In the genomic region with DNA sequence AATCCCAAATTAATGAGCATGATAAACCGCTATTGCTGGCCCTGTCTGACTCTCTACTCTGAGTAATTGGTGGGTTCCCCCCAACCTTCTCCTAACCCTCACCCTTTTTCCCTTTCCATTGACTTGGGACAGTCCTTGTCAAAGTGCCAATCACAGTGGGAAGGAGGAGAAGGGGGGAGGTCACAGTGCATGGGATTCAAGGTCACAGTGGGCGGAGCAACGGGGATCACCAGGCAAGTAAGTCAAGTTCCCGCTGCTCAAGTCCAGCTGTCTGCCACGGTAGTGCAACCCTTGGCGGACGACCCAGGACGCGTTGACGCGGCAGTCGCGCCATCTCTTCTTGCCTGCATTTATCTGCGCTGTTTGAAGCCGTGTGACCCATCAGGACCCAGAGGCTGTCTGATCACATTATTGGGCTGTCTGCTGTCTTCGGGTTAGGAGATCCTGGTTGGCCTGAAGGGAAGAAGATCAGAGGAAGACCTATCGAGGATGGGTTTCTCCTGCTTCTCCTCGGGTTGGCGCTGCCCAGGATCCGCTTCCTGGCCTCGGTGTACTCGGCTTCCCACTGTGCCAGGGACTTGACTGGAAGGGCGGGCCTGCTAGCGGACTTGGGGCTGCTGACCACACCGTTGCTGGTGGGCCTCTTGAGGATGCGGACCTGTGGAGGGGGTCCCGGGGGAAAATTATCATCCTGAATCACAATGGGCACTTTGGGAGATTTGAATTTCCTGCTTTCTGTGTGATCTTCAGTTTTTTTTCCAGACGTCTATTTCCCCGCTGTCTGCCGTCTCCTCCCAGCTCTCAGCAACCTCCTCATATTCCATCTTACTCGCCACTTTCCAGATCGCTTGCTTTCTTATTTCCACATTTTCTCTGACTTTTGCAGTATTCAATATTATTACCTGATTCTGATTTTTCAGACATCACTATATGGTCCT, we compare ENCODE assay signal across 19 cellular contexts. TPM values are rescaled to one million over a fixed set of nuclear protein-coding genes. Genes with fewer than 3 reads are reported as not detected.
DNase-seq lines count a peak whose midpoint lies in the region; ATAC-seq and TF ChIP-seq lines count a peak whose summit lies in the region.
"Had no signal": no experiment of that assay in that cellular context is flagged by ENCODE, and none has a peak within 500 bp of the region (broad histone marks: within the 10 kb centered on the region; RNA-seq: fewer than 3 reads in every experiment).

No MANE protein-coding gene starts in this region.

- peak overlapping the region; percentile 26 for H2AFZ ChIP-seq in mammary epithelial cell (ENCODE audit: low read depth, low read length)

- H3K27me3 Mint-ChIP-seq in Calu3 (ENCODE audit: unreplicated experiment) = no peaks in the 10 kb centered on the region
- H3K27me3 Mint-ChIP-seq: CD4-positive, alpha-beta memory T cell; memory B cell; T-helper 17 cell had no signal

- peak; percentile 44 for ATAC-seq in left lobe of liver
- no peak for ATAC-seq in HG02571 (IDR thresholded peaks at IDR 0.05; ENCODE audit: unreplicated experiment)
- ATAC-seq: gastrocnemius medialis, T-helper 17 cell had no signal

- no peak overlapping the region for H3K4me2 ChIP-seq in mammary epithelial cell (ENCODE audit: insufficient read depth, low read depth, low read length)

- H3K27ac Mint-ChIP-seq in Calu3 (ENCODE audit: unreplicated experiment) = no peak overlapping the region
- H3K27ac Mint-ChIP-seq: memory B cell had no signal

- H4K20me1 ChIP-seq in mammary epithelial cell (ENCODE audit: insufficient read depth, low read length) = no peaks in the 10 kb centered on the region

- 91% methylated on average over 28 of the region's 32 CpGs for WGBS in mammary epithelial cell (ENCODE audit: low coverage, missing lambda C conversion rate)
- WGBS in adrenal gland, 4 donors = 78 to 86% (median 80%) methylated on average over 29 to 32 of the region's 32 CpGs

- no peaks in the 10 kb centered on the region for H3K9me3 ChIP-seq in mammary epithelial cell (replicated peaks; ENCODE audit: insufficient read depth, low read length)
- no peaks in the 10 kb centered on the region for H3K9me3 ChIP-seq in breast epithelium
- H3K9me3 ChIP-seq in adrenal gland (replicated peaks in 1 of 3) = no peaks in the 10 kb centered on the region
- H3K9me3 ChIP-seq: gastrocnemius medialis had no signal

- H3K27ac ChIP-seq in mammary epithelial cell (ENCODE audit: insufficient read depth, low read depth, low read length) = no peak overlapping the region
- peak overlapping the region in 1 of 2 donors; percentile 2 for H3K27ac ChIP-seq in breast epithelium
- peak overlapping the region in 2 of 5 donors; percentile 32 to 40 for H3K27ac ChIP-seq in adrenal gland
- H3K27ac ChIP-seq: coronary artery, gastrocnemius medialis had no signal

- DNase-seq in mammary epithelial cell (no peak), breast epithelium (ENCODE audit: low spot score in 2 of 2) (no peak), adrenal gland (peak in 6 of 7 donors; percentile 27 to 69 (median 47)), left lobe of liver (ENCODE audit: low spot score) (peak; percentile 82), head of caudate nucleus (no peak), Calu3 (no peak)
- no peak for DNase-seq in activated CD4-positive, CD25-positive, alpha-beta regulatory T cell (lab: John Stamatoyannopoulos, UW)
- DNase-seq: activated naive CD4-positive, alpha-beta T cell; CD4-positive, alpha-beta memory T cell; gastrocnemius medialis; NCI-H2081; NCI-H510A treated with DMSO at 0.1 percent for 48 hours; SIG-M5; stimulated activated naive CD4-positive, alpha-beta T cell treated with Interleukin-2 at 50 U/mL for 16 hours; T-helper 17 cell had no signal

- H3K79me2 ChIP-seq in mammary epithelial cell (ENCODE audit: insufficient read depth, low read length) = peaks cover 16% of the 10 kb centered on the region

- no peak for TF ChIP-seq POLR2A in breast epithelium (IDR thresholded peaks at IDR 0.05)
- TF ChIP-seq POLR2A in adrenal gland (IDR thresholded peaks at IDR 0.05) = peak in 1 of 2 donors; percentile 14

- H3K27me3 ChIP-seq in mammary epithelial cell (ENCODE audit: insufficient read depth, low read length) (no peaks in the 10 kb centered on the region), breast epithelium (no peaks in the 10 kb centered on the region), adrenal gland (no peaks in the 10 kb centered on the region)
- H3K27me3 ChIP-seq: gastrocnemius medialis had no signal

- no peak for TF ChIP-seq CTCF in mammary epithelial cell (conservative IDR thresholded peaks at IDR 0.05 in 1 of 2, IDR thresholded peaks at IDR 0.05 in 1 of 2; ENCODE audit: extremely low read depth in 1 of 2, insufficient read depth in 1 of 2, low read depth in 1 of 2, low read length in 2 of 2)
- TF ChIP-seq CTCF in breast epithelium (IDR thresholded peaks at IDR 0.05) = no peak
- TF ChIP-seq CTCF in adrenal gland (IDR thresholded peaks at IDR 0.05) = no peak
- TF ChIP-seq CTCF in Calu3 (IDR thresholded peaks at IDR 0.05; ENCODE audit: unreplicated experiment) = no peak

- peaks cover 22% of the 10 kb centered on the region for H3K4me1 ChIP-seq in mammary epithelial cell (ENCODE audit: insufficient read depth, low read length)
- H3K4me1 ChIP-seq in breast epithelium = no peaks in the 10 kb centered on the region
- H3K4me1 ChIP-seq in adrenal gland (replicated peaks in 1 of 2) = peaks cover 6 to 8% of the 10 kb centered on the region in 2 donors

- intact Hi-C loops in mammary epithelial cell (cut with micrococcal nuclease) = loop anchor here (5.0 kb wide), 1 partner anchor 43 kb away; no protein-coding TSS in a partner anchor
- intact Hi-C loops in breast epithelium (cut with DNase I; ENCODE audit: low total_unique reads) = no loop called here
- intact Hi-C loops in adrenal gland (cut with DNase I) = no loop called here
- intact Hi-C loops in head of caudate nucleus (cut with DNase I) = no loop called here
- intact Hi-C loops in Calu3 (cut with micrococcal nuclease; ENCODE audit: unreplicated experiment) = loop anchor here (5.0 kb wide), 1 partner anchor 58 kb away; a partner anchor contains a TSS

- peaks cover 14% of the 10 kb centered on the region for H3K4me1 Mint-ChIP-seq in Calu3 (ENCODE audit: low read depth, unreplicated experiment)

- in situ Hi-C loops in mammary epithelial cell (cut with MboI; ENCODE audit: low sequenced_read_pairs in 2 of 2) = loop anchor here in 1 of 2 donors (10.0 kb wide), 1 partner anchor 50 kb away; no protein-coding TSS in a partner anchor

- H3K4me3 ChIP-seq in mammary epithelial cell (replicated peaks in 1 of 3; ENCODE audit: insufficient read depth in 1 of 3, low read depth in 2 of 3, low read length in 3 of 3) = no peak overlapping the region
- H3K4me3 ChIP-seq in breast epithelium = no peak overlapping the region
- no peak overlapping the region for H3K4me3 ChIP-seq in adrenal gland
- H3K4me3 ChIP-seq: coronary artery, gastrocnemius medialis had no signal

- H3K9ac ChIP-seq in mammary epithelial cell (ENCODE audit: insufficient read depth, low read length) = no peak overlapping the region

- H3K4me3 Mint-ChIP-seq in Calu3 (ENCODE audit: low read depth, unreplicated experiment) = no peak overlapping the region
- H3K4me3 Mint-ChIP-seq: memory B cell, T-helper 17 cell had no signal

- dilution Hi-C loops in mammary epithelial cell (cut with HindIII; ENCODE audit: low sequenced_read_pairs) = no loop called here

- BruUV-seq in mammary epithelial cell (replicated peaks; lab: Mats Ljungman, UMichigan) = no TSS peak
- BruUV-seq in Calu3 (replicated peaks; lab: Mats Ljungman, UMichigan) = no TSS peak

- CTCF ChIA-PET in mammary epithelial cell (lab: Charles Lee; ENCODE audit: low non-redundant PET) (no interaction called here), Calu3 (lab: Charles Lee) (no interaction called here)

- H3K36me3 ChIP-seq in mammary epithelial cell (ENCODE audit: insufficient read depth, low read length) (peaks cover 4% of the 10 kb centered on the region), breast epithelium (no peaks in the 10 kb centered on the region), adrenal gland (replicated peaks in 1 of 2) (peaks cover 0 to 3% of the 10 kb centered on the region in 2 donors)

- peaks cover 29% of the 10 kb centered on the region for H3K36me3 Mint-ChIP-seq in Calu3 (ENCODE audit: insufficient read depth, unreplicated experiment)
- H3K36me3 Mint-ChIP-seq: memory B cell had no signal

- H3K9me3 Mint-ChIP-seq in Calu3 (ENCODE audit: low read depth, unreplicated experiment) = no peaks in the 10 kb centered on the region
- H3K9me3 Mint-ChIP-seq: CD4-positive, alpha-beta memory T cell; memory B cell; nephron had no signal

RNA-seq across cellular contexts. Expression of a gene that starts 3.1 kb away (rescaled TPM):
- total RNA-seq in mammary epithelial cell (100 to 1,000 TPM; 304 to 321 TPM), breast epithelium (10 to 100 TPM; 69.4 to 73.3 (median 71.8) TPM), adrenal gland (100 to 1,000 TPM in 4 of 8 donors, 10 to 100 TPM in 4; 44.3 to 144 (median 107) TPM), left lobe of liver (49.2 TPM), Calu3 (2022) (97.1 and 101 TPM in 2 replicates)
- polyA plus RNA-seq in mammary epithelial cell (35.7 TPM), adrenal gland (100 to 1,000 TPM in 2 of 3 donors, 10 to 100 TPM in 1; 52.0 to 241 (median 134) TPM)
- 210 TPM for polyA minus RNA-seq in mammary epithelial cell

RNA-seq across cellular contexts. Expression of a gene that starts 58.9 kb away (rescaled TPM):
- total RNA-seq in mammary epithelial cell (10 to 100 TPM in 1 of 2 donors, 1 to 10 TPM in 1; 5.5 to 12.4 TPM), breast epithelium (10 to 100 TPM in 2 of 3 donors, 1 to 10 TPM in 1; 5.8 to 12.1 (median 10.5) TPM), adrenal gland (10 to 100 TPM in 4 of 8 donors, 1 to 10 TPM in 4; 2.7 to 23.1 (median 10.7) TPM), left lobe of liver (4.9 TPM), Calu3 (2022) (7.9 and 10.8 TPM in 2 replicates)
- polyA plus RNA-seq in mammary epithelial cell (7.8 TPM), adrenal gland (10 to 100 TPM in 2 of 3 donors, 1 to 10 TPM in 1; 7.6 to 11.2 (median 10.5) TPM)
- 55.1 TPM for polyA minus RNA-seq in mammary epithelial cell

Comparison
In these comparisons a context has a peak if more than half of its experiments do, and no peak if none do; other contexts are left out.
1. intact Hi-C loops: an anchor here in mammary epithelial cell (5.0 kb wide) and Calu3 (5.0 kb wide); none called in breast epithelium, adrenal gland and head of caudate nucleus.
2. DNase-seq: peak in adrenal gland (6 of 7) and left lobe of liver (single experiment); none in mammary epithelial cell (single experiment), breast epithelium (0 of 2), head of caudate nucleus (0 of 42), activated CD4-positive, CD25-positive, alpha-beta regulatory T cell (0 of 4) and Calu3 (single experiment).